Comparison of ENCODE assay signal across 11 cellular contexts in genomic region chr2:70161069-70161534, GRCh38. TPM values are rescaled to one million over a fixed set of nuclear protein-coding genes. Genes with fewer than 3 reads are reported as not detected.
DNase-seq lines count a peak whose midpoint lies in the region; ATAC-seq, FAIRE-seq and TF ChIP-seq lines count a peak whose summit lies in the region.
"Had no signal": no experiment of that assay in that cellular context is flagged by ENCODE, and none has a peak within 500 bp of the region (broad histone marks: within the 10 kb centered on the region; RNA-seq: fewer than 3 reads in every experiment).

No MANE protein-coding gene starts in this region.

- ATAC-seq in GM19468 (IDR thresholded peaks at IDR 0.05; ENCODE audit: extremely low read depth, unreplicated experiment) (peak; percentile 82), HG03378 (IDR thresholded peaks at IDR 0.05; ENCODE audit: unreplicated experiment) (peak; percentile 79), left cardiac atrium (no peak)

- no peak overlapping the region for H3K4me3 ChIP-seq in bronchial epithelial cell (ENCODE audit: low read depth, low read length)
- H3K4me3 ChIP-seq: smooth muscle cell had no signal

- TF ChIP-seq CTCF in GM10266 (IDR thresholded peaks at IDR 0.05; ENCODE audit: control insufficient read depth, insufficient read depth, low read depth, missing control alignments) (no peak), bronchial epithelial cell (IDR thresholded peaks at IDR 0.05; ENCODE audit: insufficient read depth, low read length, severe bottlenecking) (no peak)

- H3K27me3 ChIP-seq in bronchial epithelial cell (ENCODE audit: control insufficient read depth, insufficient read depth, low read length): no peaks in the 10 kb centered on the region

- intact Hi-C loops in left cardiac atrium (cut with DNase I): no loop called here

- H3K36me3 ChIP-seq in bronchial epithelial cell (ENCODE audit: control insufficient read depth, insufficient read depth, low read length): peaks cover 3% of the 10 kb centered on the region

- peak; percentile 36 for DNase-seq in GM10266 (ENCODE audit: extremely low spot score)
- peak; percentile 68 for DNase-seq in bronchial epithelial cell (ENCODE audit: low read depth)
- no peak for DNase-seq in hepatic stellate cell (ENCODE audit: low spot score)
- DNase-seq in activated CD4-positive, CD25-positive, alpha-beta regulatory T cell (lab: John Stamatoyannopoulos, UW): no peak
- DNase-seq in left cardiac atrium: no peak
- no peak for DNase-seq in LoVo (ENCODE audit: low spot score)
- DNase-seq: DMS79 had no signal

- FAIRE-seq in bronchial epithelial cell (lab: Jason Lieb, UNC): no peak
- FAIRE-seq: astrocyte had no signal

RNA-seq across cellular contexts. Expression of gene C2orf42, which starts 29.7 kb away (rescaled TPM):
- 14.5 and 17.9 TPM in 2 replicates for total RNA-seq in bronchial epithelial cell
- total RNA-seq in left cardiac atrium: 10 to 100 TPM; 10.9 to 14.4 TPM

Comparison
In these comparisons a context has a peak if more than half of its experiments do, and no peak if none do; other contexts are left out.
1. DNase-seq: peak in GM10266 (single experiment) and bronchial epithelial cell (single experiment); none in hepatic stellate cell (single experiment), activated CD4-positive, CD25-positive, alpha-beta regulatory T cell (0 of 4), left cardiac atrium (single experiment) and LoVo (single experiment).
2. ATAC-seq: peak in GM19468 (single experiment) and HG03378 (single experiment); none in left cardiac atrium (0 of 2).